Comparison of ENCODE assay signal across 10 cellular contexts in the genomic region with DNA sequence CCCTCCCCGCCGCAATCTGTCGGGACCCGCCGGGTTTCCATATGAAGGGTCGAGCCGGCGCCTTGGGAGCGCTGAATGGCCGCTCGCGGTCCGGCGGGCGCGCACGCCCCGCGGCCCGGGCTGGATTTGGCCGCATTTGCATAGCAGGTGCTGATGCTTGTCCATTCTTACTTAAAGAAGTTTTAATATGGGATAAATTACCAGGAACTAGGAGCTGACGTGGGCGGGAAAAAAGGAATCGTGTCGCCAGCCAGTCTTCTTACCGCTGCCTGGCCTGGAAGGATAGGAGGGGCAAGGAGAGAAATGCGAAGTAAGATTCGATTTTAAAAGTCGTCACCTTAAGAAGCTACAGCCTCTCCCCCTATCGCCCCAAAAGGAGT. TPM values are rescaled to one million over a fixed set of nuclear protein-coding genes. Genes with fewer than 3 reads are reported as not detected.
A peak's percentile ranks its signal among the peaks of the same experiment; 100 is the strongest.
DNase-seq lines count a peak whose midpoint lies in the region; TF ChIP-seq lines count a peak whose summit lies in the region.
"Had no signal": no experiment of that assay in that cellular context is flagged by ENCODE, and none has a peak within 500 bp of the region (broad histone marks: within the 10 kb centered on the region; RNA-seq: fewer than 3 reads in every experiment).

No MANE protein-coding gene starts in this region.

- H3K4me3 ChIP-seq in muscle layer of duodenum (ENCODE audit: low read depth in 1 of 2, low read length in 2 of 2) (peak overlapping the region; percentile 65 to 71), transverse colon (peak overlapping the region; percentile 17 to 44 (median 30))

- H3K4me1 ChIP-seq in muscle layer of duodenum (ENCODE audit: control insufficient read depth in 1 of 2, insufficient read depth in 2 of 2, low read length in 2 of 2) (peaks cover 0 to 16% of the 10 kb centered on the region in 2 donors), transverse colon (peaks cover 0 to 22% (median 15%) of the 10 kb centered on the region in 4 donors)

- H3K27ac ChIP-seq in muscle layer of duodenum (ENCODE audit: low read length) = no peak overlapping the region
- H3K27ac ChIP-seq in transverse colon = no peak overlapping the region
- H3K27ac ChIP-seq in caudate nucleus (ENCODE audit: low read depth, low read length) = no peak overlapping the region

- TF ChIP-seq POLR2A in transverse colon (IDR thresholded peaks at IDR 0.05) = no peak

- H3K9me3 ChIP-seq in muscle layer of duodenum (ENCODE audit: control insufficient read depth in 1 of 2, low read length in 2 of 2) (no peaks in the 10 kb centered on the region), transverse colon (no peaks in the 10 kb centered on the region)

- H3K4me3 Mint-ChIP-seq in activated naive CD4-positive, alpha-beta T cell treated with anti-CD3 and anti-CD28 coated beads, Interleukin-2, amount 10 ng/mL, durations not matched to agents 7 days and 5 days = peak overlapping the region; percentile 79
- peak overlapping the region; percentile 89 for H3K4me3 Mint-ChIP-seq in dendritic cell treated with granulocyte-macrophage colony-stimulating factor and Interleukin-4, amounts not matched to agents 40 ng/mL and 50 ng/mL, for 4 days

- H3K36me3 ChIP-seq in muscle layer of duodenum (ENCODE audit: control insufficient read depth in 1 of 2, insufficient read depth in 2 of 2, low read length in 2 of 2) (no peaks in the 10 kb centered on the region), transverse colon (no peaks in the 10 kb centered on the region)

- H3K27me3 ChIP-seq in muscle layer of duodenum (ENCODE audit: low read depth, low read length) (peaks cover 48% of the 10 kb centered on the region), transverse colon (peaks cover 98% of the 10 kb centered on the region)

- 5 to 17% methylated on average over 9 to 30 of the region's 30 CpGs for WGBS in transverse colon (ENCODE audit: low coverage in 1 of 2), 2 donors

- H3K27me3 Mint-ChIP-seq in activated naive CD4-positive, alpha-beta T cell treated with anti-CD3 and anti-CD28 coated beads, Interleukin-2, amount 10 ng/mL, durations not matched to agents 7 days and 5 days = peaks cover 100% of the 10 kb centered on the region
- H3K27me3 Mint-ChIP-seq in dendritic cell treated with granulocyte-macrophage colony-stimulating factor and Interleukin-4, amounts not matched to agents 40 ng/mL and 50 ng/mL, for 4 days = peaks cover 99% of the 10 kb centered on the region

- DNase-seq in activated naive CD4-positive, alpha-beta T cell treated with anti-CD3 and anti-CD28 coated beads, Interleukin-2, amount 10 ng/mL, durations not matched to agents 7 days and 5 days = no peak
- DNase-seq in activated naive CD4-positive, alpha-beta T cell treated with anti-CD3 and anti-CD28 coated beads, Interleukin-2, amount 50 U/mL, for 16 hours = no peak
- DNase-seq in transverse colon (no peak), caudate nucleus (lab: John Stamatoyannopoulos, UW) (no peak), OCI-M1 (lab: John Stamatoyannopoulos, UW) (no peak), Kasumi-1 (lab: John Stamatoyannopoulos, UW) (no peak)
- DNase-seq: activated naive CD4-positive, alpha-beta T cell treated with Interleukin-2 at 50 U/mL for 16 hours had no signal

- H3K27ac Mint-ChIP-seq in activated naive CD4-positive, alpha-beta T cell treated with anti-CD3 and anti-CD28 coated beads, Interleukin-2, amount 10 ng/mL, durations not matched to agents 7 days and 5 days = no peak overlapping the region
- peak overlapping the region; percentile 71 for H3K27ac Mint-ChIP-seq in dendritic cell treated with granulocyte-macrophage colony-stimulating factor and Interleukin-4, amounts not matched to agents 40 ng/mL and 50 ng/mL, for 4 days

- H3K9me3 Mint-ChIP-seq in activated naive CD4-positive, alpha-beta T cell treated with anti-CD3 and anti-CD28 coated beads, Interleukin-2, amount 10 ng/mL, durations not matched to agents 7 days and 5 days = no peaks in the 10 kb centered on the region
- no peaks in the 10 kb centered on the region for H3K9me3 Mint-ChIP-seq in dendritic cell treated with granulocyte-macrophage colony-stimulating factor and Interleukin-4, amounts not matched to agents 40 ng/mL and 50 ng/mL, for 4 days

- CTCF ChIA-PET in activated naive CD4-positive, alpha-beta T cell treated with anti-CD3 and anti-CD28 coated beads, Interleukin-2, amount 10 ng/mL, durations not matched to agents 7 days and 5 days (lab: Charles Lee) = interaction anchor here (0.8 kb wide), 1 partner anchor 17 kb away, joined by 3 read pairs; no protein-coding TSS in a partner anchor

- TF ChIP-seq CTCF in transverse colon (IDR thresholded peaks at IDR 0.05) = no peak

- TF ChIP-seq EP300 in transverse colon (IDR thresholded peaks at IDR 0.05; ENCODE audit: low read depth) = no peak

- in situ Hi-C loops in transverse colon (cut with MboI; ENCODE audit: low pct_ligation_motif_present in 1 of 4, low pct_unique_long_range_greater_than_20kb in 1 of 4, low sequenced_read_pairs in 3 of 4) = no loop called here

- H3K4me1 Mint-ChIP-seq in activated naive CD4-positive, alpha-beta T cell treated with anti-CD3 and anti-CD28 coated beads, Interleukin-2, amount 10 ng/mL, durations not matched to agents 7 days and 5 days = peaks cover 13% of the 10 kb centered on the region
- peaks cover 32% of the 10 kb centered on the region for H3K4me1 Mint-ChIP-seq in dendritic cell treated with granulocyte-macrophage colony-stimulating factor and Interleukin-4, amounts not matched to agents 40 ng/mL and 50 ng/mL, for 4 days (ENCODE audit: low read depth)

- intact Hi-C loops in dendritic cell treated with granulocyte-macrophage colony-stimulating factor and Interleukin-4, amounts not matched to agents 40 ng/mL and 50 ng/mL, for 4 days (cut with micrococcal nuclease) = no loop called here
- intact Hi-C loops in transverse colon (cut with DNase I; ENCODE audit: low total_unique reads) = no loop called here

- H3K36me3 Mint-ChIP-seq in activated naive CD4-positive, alpha-beta T cell treated with anti-CD3 and anti-CD28 coated beads, Interleukin-2, amount 10 ng/mL, durations not matched to agents 7 days and 5 days = peaks cover 3% of the 10 kb centered on the region
- H3K36me3 Mint-ChIP-seq in dendritic cell treated with granulocyte-macrophage colony-stimulating factor and Interleukin-4, amounts not matched to agents 40 ng/mL and 50 ng/mL, for 4 days (ENCODE audit: low read depth) = peaks cover 5% of the 10 kb centered on the region

RNA-seq across cellular contexts. Expression of gene NEUROG1, which starts 8.9 kb away (rescaled TPM):
- not detected for total RNA-seq in transverse colon
- total RNA-seq: RPMI7951 had no signal

RNA-seq across cellular contexts. Expression of gene CXCL14, which starts 34.1 kb away (rescaled TPM):
- 10 to 100 TPM; 11.5 to 31.0 (median 21.7) TPM for total RNA-seq in transverse colon
- total RNA-seq: RPMI7951 had no signal
